In the genomic region with DNA sequence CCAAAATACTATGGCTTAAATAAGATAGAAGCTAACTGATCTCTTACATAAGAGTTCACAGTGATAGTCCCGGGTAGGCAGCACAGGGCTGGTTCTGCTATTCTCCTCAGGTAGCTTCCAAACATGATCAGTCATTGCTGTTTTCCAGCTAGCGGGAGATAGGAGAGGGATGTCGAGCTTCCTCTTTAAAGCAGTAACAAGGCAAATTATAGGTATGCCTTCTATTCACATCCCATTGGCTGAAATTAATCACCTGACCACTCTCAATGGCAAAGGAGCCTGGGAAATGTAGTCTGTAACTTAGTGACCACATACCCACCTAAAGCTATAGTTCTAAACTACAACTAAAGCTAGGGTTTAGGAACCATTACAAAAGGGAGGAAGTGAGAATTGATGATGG, we compare ENCODE assay signal across 8 cellular contexts. TPM values are rescaled to one million over a fixed set of nuclear protein-coding genes. Genes with fewer than 3 reads are reported as not detected.
DNase-seq lines count a peak whose midpoint lies in the region; ATAC-seq and TF ChIP-seq lines count a peak whose summit lies in the region.

No MANE protein-coding gene starts in this region.

- H3K9me2 ChIP-seq in SU-DHL-6 (replicated peaks; ENCODE audit: insufficient read depth, low read length): no peaks in the 10 kb centered on the region

- DNase-seq in COR-L47 (lab: John Stamatoyannopoulos, UW): peak; percentile 75
- DNase-seq in NCI-H1092 (lab: John Stamatoyannopoulos, UW): peak; percentile 20
- DNase-seq in fibroblast of pulmonary artery (ENCODE audit: low read depth): peak; percentile 76
- DNase-seq in progenitor cell of endocrine pancreas (ENCODE audit: low spot score, unreplicated experiment): no peak
- no peak for DNase-seq in activated gamma-delta T cell (lab: John Stamatoyannopoulos, UW)

- H3K36me3 Mint-ChIP-seq in progenitor cell of endocrine pancreas (ENCODE audit: insufficient read depth): no peaks in the 10 kb centered on the region

- no peaks in the 10 kb centered on the region for H3K36me3 ChIP-seq in SU-DHL-6 (ENCODE audit: low read length)

- peak overlapping the region; percentile 40 for H3K4me3 ChIP-seq in SU-DHL-6 (ENCODE audit: insufficient read depth, low read length, poor library complexity, severe bottlenecking)
- no peak overlapping the region for H3K4me3 ChIP-seq in fibroblast of pulmonary artery (replicated peaks; ENCODE audit: low read depth, low read length)

- H3K27ac Mint-ChIP-seq in progenitor cell of endocrine pancreas: no peak overlapping the region

- peaks cover 15% of the 10 kb centered on the region for H3K27me3 Mint-ChIP-seq in progenitor cell of endocrine pancreas

- H3K9me3 Mint-ChIP-seq in progenitor cell of endocrine pancreas (ENCODE audit: low read depth): no peaks in the 10 kb centered on the region

- no peaks in the 10 kb centered on the region for H3F3A ChIP-seq in SU-DHL-6 (ENCODE audit: insufficient read depth)

- peak overlapping the region; percentile 64 for H3K4me2 ChIP-seq in SU-DHL-6 (ENCODE audit: low read depth, low read length, poor library complexity, severe bottlenecking)

- TF ChIP-seq CTCF in SU-DHL-6 (IDR thresholded peaks at IDR 0.05; ENCODE audit: insufficient read depth, low read length, poor library complexity, severe bottlenecking): no peak
- no peak for TF ChIP-seq CTCF in fibroblast of pulmonary artery (IDR thresholded peaks at IDR 0.05; ENCODE audit: low read length, missing control alignments)
- no peak for TF ChIP-seq CTCF in progenitor cell of endocrine pancreas (IDR thresholded peaks at IDR 0.05; ENCODE audit: unreplicated experiment)

- peak; percentile 100 for ATAC-seq in GM18861 (IDR thresholded peaks at IDR 0.05; ENCODE audit: unreplicated experiment)
- peak; percentile 100 for ATAC-seq in HG02938 (IDR thresholded peaks at IDR 0.05; ENCODE audit: unreplicated experiment)

- H3K27ac ChIP-seq in SU-DHL-6 (ENCODE audit: low read depth, low read length): no peak overlapping the region

- peak overlapping the region; percentile 71 for H3K4me3 Mint-ChIP-seq in progenitor cell of endocrine pancreas (ENCODE audit: low read depth)

- no peaks in the 10 kb centered on the region for H4K20me1 ChIP-seq in SU-DHL-6 (ENCODE audit: low read depth, low read length)

- H3K9me3 ChIP-seq in SU-DHL-6 (ENCODE audit: insufficient read depth, low read length): no peaks in the 10 kb centered on the region

- H3K4me1 Mint-ChIP-seq in progenitor cell of endocrine pancreas (ENCODE audit: low read depth): no peaks in the 10 kb centered on the region

- H3K27me3 ChIP-seq in SU-DHL-6 (ENCODE audit: low read length): no peaks in the 10 kb centered on the region

- H3K9ac ChIP-seq in SU-DHL-6 (ENCODE audit: low read length): no peak overlapping the region

- peak overlapping the region; percentile 85 for H2AFZ ChIP-seq in SU-DHL-6 (ENCODE audit: low read depth, low read length, severe bottlenecking)

- no peaks in the 10 kb centered on the region for H3K79me2 ChIP-seq in SU-DHL-6 (ENCODE audit: insufficient read depth, low read length)

RNA-seq across cellular contexts. Expression of a gene that starts 34.5 kb away (rescaled TPM):
- total RNA-seq in progenitor cell of endocrine pancreas: 32.5 and 33.3 TPM in 2 replicates

Comparison
In these comparisons a context has a peak if more than half of its experiments do, and no peak if none do; other contexts are left out.
1. DNase-seq: peak in COR-L47 (single experiment), NCI-H1092 (single experiment) and fibroblast of pulmonary artery (single experiment); none in progenitor cell of endocrine pancreas (single experiment) and activated gamma-delta T cell (single experiment).